Comparison of ENCODE assay signal across 9 cellular contexts in genomic region chr5:141922827-141923442, GRCh38. TPM values are rescaled to one million over a fixed set of nuclear protein-coding genes. Genes with fewer than 3 reads are reported as not detected.
DNase-seq lines count a peak whose midpoint lies in the region; ATAC-seq, FAIRE-seq and TF ChIP-seq lines count a peak whose summit lies in the region.
"Not testable (repeated sequence)": the region's sequence is repeated elsewhere in the genome, so short reads cannot be mapped to it uniquely, and the experiment has no call there.
"Had no signal": no experiment of that assay in that cellular context is flagged by ENCODE, and none has a peak within 500 bp of the region (broad histone marks: within the 10 kb centered on the region; RNA-seq: fewer than 3 reads in every experiment).

No MANE protein-coding gene starts in this region.

- H3K4me1 ChIP-seq in A549, result peaks cover 12% of the 10 kb centered on the region
- H3K4me1 ChIP-seq in cardiac muscle cell (ENCODE audit: low read depth), result not testable (repeated sequence)
- peaks cover 28% of the 10 kb centered on the region for H3K4me1 ChIP-seq in mucosa of descending colon (ENCODE audit: low read depth)

- peaks cover 15% of the 10 kb centered on the region for H3K36me3 ChIP-seq in cardiac muscle cell
- H3K36me3 ChIP-seq in mucosa of descending colon (ENCODE audit: low read depth), result not testable (repeated sequence)

- not testable (repeated sequence) for DNase-seq in A549 (ENCODE audit: low read depth in 1 of 2, low spot score in 1 of 2); GM19239 (ENCODE audit: insufficient read length, low spot score); Jurkat, Clone E6-1 (ENCODE audit: low read depth, low spot score); activated CD4-positive, alpha-beta T cell treated with anti-CD3 and anti-CD28 coated beads, Interleukin-2, amount 10 ng/mL, durations not matched to agents 7 days and 5 days; cardiac fibroblast (ENCODE audit: low read depth in 2 of 2); cardiac muscle cell (ENCODE audit: low read depth in 1 of 2, low spot score in 1 of 2); mucosa of descending colon

- CTCF ChIA-PET in A549 (lab: Yijun Ruan, JAX), result interaction anchor here (0.6 to 3.1 kb wide), 9 partner anchors 10 to 231 kb away, joined by 3 to 13 read pairs (median 4); partner anchors contain the start of genes PCDH1 and RNF14
- CTCF ChIA-PET in activated CD4-positive, alpha-beta T cell treated with anti-CD3 and anti-CD28 coated beads, Interleukin-2, amount 10 ng/mL, durations not matched to agents 7 days and 5 days (lab: Charles Lee), result interaction anchor here (0.5 to 3.5 kb wide), 10 partner anchors 9 to 454 kb away, joined by 3 to 14 read pairs (median 6); partner anchors contain the start of gene RNF14

- not testable (repeated sequence) for H3K27me3 Mint-ChIP-seq in activated CD4-positive, alpha-beta T cell treated with anti-CD3 and anti-CD28 coated beads, Interleukin-2, amount 10 ng/mL, durations not matched to agents 7 days and 5 days

- peak overlapping the region; percentile 88 for H3K27ac Mint-ChIP-seq in activated CD4-positive, alpha-beta T cell treated with anti-CD3 and anti-CD28 coated beads, Interleukin-2, amount 10 ng/mL, durations not matched to agents 7 days and 5 days

- not testable (repeated sequence) for TF ChIP-seq POLR2A in A549 (IDR thresholded peaks at IDR 0.05; ENCODE audit: low read length)

- not testable (repeated sequence) for H3K27me3 ChIP-seq in cardiac muscle cell

- H3K4me3 ChIP-seq in A549 (peak overlapping the region; percentile 89), cardiac fibroblast (replicated peaks in 1 of 2; ENCODE audit: low read depth in 2 of 2, low read length in 2 of 2) (peak overlapping the region; percentile 65 to 81), cardiac muscle cell (peak overlapping the region; percentile 62), mucosa of descending colon (peak overlapping the region; percentile 43), skin epidermis (peak overlapping the region; percentile 48 to 69 (median 56))
- peak overlapping the region; percentile 71 for H3K4me3 ChIP-seq in Jurkat, Clone E6-1 (ENCODE audit: low read length)

- not testable (repeated sequence) for TF ChIP-seq EP300 in A549 (IDR thresholded peaks at IDR 0.05)

- not testable (repeated sequence) for H3K9me3 ChIP-seq in A549; cardiac muscle cell (ENCODE audit: low read depth); mucosa of descending colon

- not testable (repeated sequence) for H3K9me3 Mint-ChIP-seq in activated CD4-positive, alpha-beta T cell treated with anti-CD3 and anti-CD28 coated beads, Interleukin-2, amount 10 ng/mL, durations not matched to agents 7 days and 5 days

- not testable (repeated sequence) for TF ChIP-seq CTCF in A549 (IDR thresholded peaks at IDR 0.05); cardiac fibroblast (IDR thresholded peaks at IDR 0.05; ENCODE audit: low read depth, low read length); cardiac muscle cell (IDR thresholded peaks at IDR 0.05; ENCODE audit: low read depth, low read length); mucosa of descending colon (IDR thresholded peaks at IDR 0.05)

- H3K36me3 Mint-ChIP-seq in activated CD4-positive, alpha-beta T cell treated with anti-CD3 and anti-CD28 coated beads, Interleukin-2, amount 10 ng/mL, durations not matched to agents 7 days and 5 days (ENCODE audit: low read depth), result peaks cover 31% of the 10 kb centered on the region

- ATAC-seq in A549 (peak in 1 of 2 experiments; percentile 17; a peak in 4 of 6 replicates), mucosa of descending colon (peak; percentile 15)

- FAIRE-seq in A549 (lab: Jason Lieb, UNC), result not testable (repeated sequence)
- peak; percentile 4 for FAIRE-seq in GM19239 (lab: Jason Lieb, UNC)

- H3K27ac ChIP-seq in A549 (peak overlapping the region; percentile 92 to 99), cardiac muscle cell (peak overlapping the region; percentile 95), skin epidermis (peak overlapping the region; percentile 85 to 99 (median 95))

- peaks cover 29% of the 10 kb centered on the region for H3K4me1 Mint-ChIP-seq in activated CD4-positive, alpha-beta T cell treated with anti-CD3 and anti-CD28 coated beads, Interleukin-2, amount 10 ng/mL, durations not matched to agents 7 days and 5 days

- POLR2A ChIA-PET in A549 (lab: Yijun Ruan, JAX), result interaction anchor here (0.5 to 2.0 kb wide), 18 partner anchors 9 to 331 kb away, joined by 3 to 28 read pairs (median 4); partner anchors contain the start of genes HDAC3, PCDH1, PCDH12 and RELL2
- POLR2A ChIA-PET in activated CD4-positive, alpha-beta T cell treated with anti-CD3 and anti-CD28 coated beads, Interleukin-2, amount 10 ng/mL, durations not matched to agents 7 days and 5 days (lab: Charles Lee), result interaction anchor here (1.1 kb wide), 1 partner anchor 46 kb away, joined by 4 read pairs; the partner anchor contains the start of gene RNF14

- intact Hi-C loops in mucosa of descending colon (cut with DNase I, micrococcal nuclease), result not testable (repeated sequence)

- peak overlapping the region; percentile 97 for H3K4me2 ChIP-seq in A549

- TF ChIP-seq RAD21 in A549 (conservative IDR thresholded peaks at IDR 0.05 in 1 of 2, IDR thresholded peaks at IDR 0.05 in 1 of 2), result not testable (repeated sequence)

- H3K4me3 Mint-ChIP-seq in activated CD4-positive, alpha-beta T cell treated with anti-CD3 and anti-CD28 coated beads, Interleukin-2, amount 10 ng/mL, durations not matched to agents 7 days and 5 days, result peak overlapping the region; percentile 87

- 49% methylated on average over 28 of the region's 28 CpGs for WGBS in A549 (ENCODE audit: missing lambda C conversion rate)

RNA-seq across cellular contexts. Expression of gene DELE1, which starts 0.7 kb away (rescaled TPM):
- polyA plus RNA-seq in A549 (2011; rRNA removed) (60.1 and 72.2 TPM in 2 replicates), A549 (2017; fragmentation: RNase III; extraction: RNeasy Plus Mini Kit Qiagen cat#74134 plus additional on column Dnase treatment) (40.4 to 43.5 TPM (median 41.2 TPM) in 3 replicates), cardiac muscle cell (41.7 and 58.1 TPM in 2 replicates)
- 70.3 and 84.5 TPM in 2 replicates for polyA plus RNA-seq in A549 (2012; cell fraction: cytosol; rRNA removed)
- 170 and 172 TPM in 2 replicates for polyA plus RNA-seq in A549 (2012; cell fraction: nucleus; rRNA removed)
- 74.3 and 83.8 TPM in 2 replicates for polyA minus RNA-seq in A549 (2011; rRNA and poly(A)+ RNA removed)
- 22.4 TPM for polyA plus RNA-seq in Jurkat, Clone E6-1 (2012; ENCODE audit: insufficient read depth, insufficient read length)
- 10 to 100 TPM; 71.5 to 72.1 TPM for total RNA-seq in activated CD4-positive, alpha-beta T cell treated with anti-CD3 and anti-CD28 coated beads, Interleukin-2, amount 10 ng/mL, durations not matched to agents 7 days and 5 days
- total RNA-seq in cardiac muscle cell (101 and 108 TPM in 2 replicates), mucosa of descending colon (100 to 1,000 TPM in 1 of 3 donors, 10 to 100 TPM in 2; 77.8 to 112 (median 84.5) TPM)

RNA-seq across cellular contexts. Expression of gene PCDH12, which starts 35.1 kb away (rescaled TPM):
- polyA plus RNA-seq in A549 (2011; rRNA removed) (not detected in 2 replicates), A549 (2017; fragmentation: RNase III; extraction: RNeasy Plus Mini Kit Qiagen cat#74134 plus additional on column Dnase treatment) (not detected in 3 replicates), cardiac muscle cell (0.44 and 0.87 TPM in 2 replicates)
- polyA plus RNA-seq in A549 (2012; cell fraction: cytosol; rRNA removed), result not detected in 2 replicates
- not detected in 2 replicates for polyA plus RNA-seq in A549 (2012; cell fraction: nucleus; rRNA removed)
- polyA minus RNA-seq in A549 (2011; rRNA and poly(A)+ RNA removed), result not detected in 2 replicates
- 0.26 TPM for polyA plus RNA-seq in Jurkat, Clone E6-1 (2012; ENCODE audit: insufficient read depth, insufficient read length)
- under 1 TPM; 0.73 to 0.82 TPM for total RNA-seq in activated CD4-positive, alpha-beta T cell treated with anti-CD3 and anti-CD28 coated beads, Interleukin-2, amount 10 ng/mL, durations not matched to agents 7 days and 5 days
- total RNA-seq in cardiac muscle cell (0.28 and 0.57 TPM in 2 replicates), mucosa of descending colon (1 to 10 TPM; 1.2 to 3.2 (median 2.2) TPM)
- total RNA-seq: A172 had no signal

RNA-seq across cellular contexts. Expression of gene PCDH1, which starts 44.7 kb away (rescaled TPM):
- polyA plus RNA-seq in A549 (2011; rRNA removed) (2.9 and 3.9 TPM in 2 replicates), A549 (2017; fragmentation: RNase III; extraction: RNeasy Plus Mini Kit Qiagen cat#74134 plus additional on column Dnase treatment) (0.41 to 0.57 TPM (median 0.41 TPM) in 3 replicates), cardiac muscle cell (0.77 and 1.2 TPM in 2 replicates)
- 0.52 TPM in 2 replicates for polyA plus RNA-seq in A549 (2012; cell fraction: cytosol; rRNA removed)
- 1.1 and 1.5 TPM in 2 replicates for polyA plus RNA-seq in A549 (2012; cell fraction: nucleus; rRNA removed)
- 10.5 and 13.7 TPM in 2 replicates for polyA minus RNA-seq in A549 (2011; rRNA and poly(A)+ RNA removed)
- polyA plus RNA-seq in Jurkat, Clone E6-1 (2012; ENCODE audit: insufficient read depth, insufficient read length), result 0.80 TPM
- total RNA-seq in activated CD4-positive, alpha-beta T cell treated with anti-CD3 and anti-CD28 coated beads, Interleukin-2, amount 10 ng/mL, durations not matched to agents 7 days and 5 days, result not detected
- total RNA-seq in cardiac muscle cell (0.46 and 0.63 TPM in 2 replicates), mucosa of descending colon (100 to 1,000 TPM in 2 of 3 donors, 10 to 100 TPM in 1; 75.1 to 159 (median 127) TPM)

RNA-seq across cellular contexts. Expression of gene RNF14, which starts 46.0 kb away (rescaled TPM):
- 47.4 and 57.5 TPM in 2 replicates for polyA plus RNA-seq in A549 (2011; rRNA removed)
- polyA plus RNA-seq in A549 (2012; cell fraction: cytosol; rRNA removed), result 18.3 and 21.6 TPM in 2 replicates
- polyA plus RNA-seq in A549 (2012; cell fraction: nucleus; rRNA removed), result 9.3 and 13.4 TPM in 2 replicates
- 39.7 to 43.2 TPM (median 41.2 TPM) in 3 replicates for polyA plus RNA-seq in A549 (2017; fragmentation: RNase III; extraction: RNeasy Plus Mini Kit Qiagen cat#74134 plus additional on column Dnase treatment)
- 35.6 and 40.5 TPM in 2 replicates for polyA minus RNA-seq in A549 (2011; rRNA and poly(A)+ RNA removed)
- polyA plus RNA-seq in Jurkat, Clone E6-1 (2012; ENCODE audit: insufficient read depth, insufficient read length), result 48.7 TPM
- total RNA-seq in activated CD4-positive, alpha-beta T cell treated with anti-CD3 and anti-CD28 coated beads, Interleukin-2, amount 10 ng/mL, durations not matched to agents 7 days and 5 days, result 10 to 100 TPM; 28.8 to 33.7 TPM
- total RNA-seq in cardiac muscle cell, result 35.4 and 57.2 TPM in 2 replicates
- 60.3 and 69.2 TPM in 2 replicates for polyA plus RNA-seq in cardiac muscle cell
- total RNA-seq in mucosa of descending colon, result 10 to 100 TPM; 63.5 to 69.1 (median 67.9) TPM

Comparison
In these comparisons a context has a peak if more than half of its experiments do, and no peak if none do; other contexts are left out.
1. RNA of gene PCDH1, which starts 44.7 kb away (total RNA-seq): 75.1 to 159 TPM in mucosa of descending colon; 0.46 to 0.63 TPM in cardiac muscle cell and not detected in activated CD4-positive, alpha-beta T cell treated with anti-CD3 and anti-CD28 coated beads, Interleukin-2, amount 10 ng/mL, durations not matched to agents 7 days and 5 days; every median in the first group is over 10 times any median in the second.
2. Peak in every context shown above with its lines, with median percentiles within 50 percentile points of each other: H3K27ac ChIP-seq and H3K4me3 ChIP-seq.